ENCODE assay signal across 8 cellular contexts in the genomic region with DNA sequence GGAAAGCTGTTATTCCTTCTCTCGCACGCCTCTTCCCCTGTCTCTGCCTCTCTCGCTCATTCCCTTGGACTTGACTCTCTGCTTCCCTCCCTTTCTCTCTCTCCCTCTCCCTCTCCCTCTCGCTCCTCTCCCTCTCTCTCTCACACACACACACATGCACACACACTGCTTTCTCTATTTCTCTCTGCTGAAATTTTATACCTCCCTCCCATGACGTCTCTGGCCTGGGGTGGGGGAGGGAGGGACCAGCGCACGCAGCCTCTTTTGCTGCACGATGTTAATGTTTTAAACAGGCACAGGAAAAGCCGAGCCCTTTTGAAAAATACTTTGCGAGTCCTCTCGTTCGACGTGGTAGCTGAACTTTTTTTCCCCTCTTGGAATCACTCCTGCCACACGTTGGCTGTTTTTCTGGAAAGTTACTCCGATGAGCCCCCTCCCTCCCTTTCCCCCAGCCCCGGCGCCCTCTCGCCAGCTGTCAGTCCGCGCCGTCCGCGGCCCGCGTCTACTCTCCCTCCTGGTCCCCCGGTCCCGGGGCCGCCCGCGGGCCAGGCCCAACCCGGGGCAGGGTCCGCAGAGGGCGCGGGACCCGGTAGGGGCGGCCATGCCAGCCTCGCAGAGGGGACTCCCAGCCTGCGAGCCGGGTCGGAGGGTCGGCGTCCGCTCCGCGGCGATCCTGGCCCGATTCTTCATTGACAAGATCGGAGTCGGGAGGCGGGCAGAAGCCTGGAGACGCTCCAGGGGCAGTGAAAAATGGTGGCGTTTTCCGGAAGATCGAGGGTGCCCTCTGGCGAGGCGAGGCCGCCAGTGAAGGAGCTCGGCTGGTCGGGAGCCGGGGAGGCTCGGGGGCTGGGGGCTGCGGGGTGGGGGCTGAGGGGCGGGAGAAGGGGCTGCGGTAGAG. TPM values are rescaled to one million over a fixed set of nuclear protein-coding genes. Genes with fewer than 3 reads are reported as not detected.
DNase-seq lines count a peak whose midpoint lies in the region; ATAC-seq and TF ChIP-seq lines count a peak whose summit lies in the region.

TGFB3 (minus strand) TSS at position 170 of the 898 bp plus-strand sequence. CDS start 1,102 bp downstream, outside the sequence.

- under 1% methylated on average over 36 of the region's 64 CpGs for WGBS in esophagus muscularis mucosa

- H3K79me2 ChIP-seq in KMS-11 (ENCODE audit: insufficient read depth, low read depth) (no peaks in the 10 kb centered on the region), PC-9 (ENCODE audit: low read depth) (peaks cover 13% of the 10 kb centered on the region)

- H3K4me3 ChIP-seq in BE2C (ENCODE audit: low read depth, low read length) (peak within 1 kb of the TSS; percentile 79), KMS-11 (IDR thresholded peaks at IDR 0.05; ENCODE audit: insufficient read depth, low read depth, low read length) (no peak within 1 kb of the TSS), PC-9 (peak within 1 kb of the TSS; percentile 85), esophagus muscularis mucosa (peak within 1 kb of the TSS; percentile 75 to 92 (median 80)), muscle layer of duodenum (ENCODE audit: low read depth in 1 of 2, low read length in 2 of 2) (peak within 1 kb of the TSS; percentile 69 to 77)

- no peaks in the 10 kb centered on the region for H3K9me3 ChIP-seq in BE2C
- H3K9me3 ChIP-seq in PC-9 (ENCODE audit: insufficient read depth, low read depth) = no peaks in the 10 kb centered on the region
- H3K9me3 ChIP-seq in esophagus muscularis mucosa = no peaks in the 10 kb centered on the region
- H3K9me3 ChIP-seq in muscle layer of duodenum (ENCODE audit: control insufficient read depth in 1 of 2, low read length in 2 of 2) = no peaks in the 10 kb centered on the region

- H3K27me3 ChIP-seq in BE2C (no peaks in the 10 kb centered on the region), KMS-11 (ENCODE audit: insufficient read depth, low read depth) (no peaks in the 10 kb centered on the region), PC-9 (ENCODE audit: insufficient read depth, low read depth) (no peaks in the 10 kb centered on the region), esophagus muscularis mucosa (no peaks in the 10 kb centered on the region), muscle layer of duodenum (ENCODE audit: low read depth, low read length) (no peaks in the 10 kb centered on the region)

- no peaks in the 10 kb centered on the region for H3K9me3 Mint-ChIP-seq in activated T-cell treated with anti-CD3 and anti-CD28 coated beads, Interleukin-2, amount 50 U/mL, for 72 hours

- peak within 1 kb of the TSS; percentile 92 for H3K9ac ChIP-seq in KMS-11

- CTCF ChIA-PET in PC-9 (lab: Charles Lee) = interaction anchor here (0.6 to 3.2 kb wide), 40 partner anchors 9 to 1703 kb away, joined by 3 to 82 read pairs (median 6); partner anchors contain the start of genes ERG28, FLVCR2 and TTLL5

- H2AFZ ChIP-seq in KMS-11 (ENCODE audit: low read depth) (peak within 1 kb of the TSS; percentile 68), PC-9 (peak within 1 kb of the TSS; percentile 94)

- peak within 1 kb of the TSS; percentile 84 for H3K27ac ChIP-seq in KMS-11
- H3K27ac ChIP-seq in PC-9 = no peak within 1 kb of the TSS
- peak within 1 kb of the TSS; percentile 96 to 99 (median 98) for H3K27ac ChIP-seq in esophagus muscularis mucosa (replicated peaks in 1 of 4)
- peak within 1 kb of the TSS; percentile 85 for H3K27ac ChIP-seq in muscle layer of duodenum (ENCODE audit: low read length)

- intact Hi-C loops in PC-9 (cut with micrococcal nuclease; ENCODE audit: unreplicated experiment) (loop anchor here (1.0 to 5.0 kb wide), 7 partner anchors 76 to 675 kb away; partner anchors contain the start of genes ERG28 and TTLL5), esophagus muscularis mucosa (cut with DNase I) (loop anchor here (2.0 kb wide), 1 partner anchor 271 kb away; no protein-coding TSS in a partner anchor)

- ATAC-seq in GM19455 (IDR thresholded peaks at IDR 0.05; ENCODE audit: unreplicated experiment) = peak; percentile 48
- ATAC-seq in activated T-cell treated with anti-CD3 and anti-CD28 coated beads, Interleukin-2, amount 50 U/mL, for 72 hours (replicated peaks in 1 of 2) = peak; percentile 72 to 73

- TF ChIP-seq POLR2A in esophagus muscularis mucosa (IDR thresholded peaks at IDR 0.05; ENCODE audit: low read depth) = peak; percentile 46

- H3K9me2 ChIP-seq in PC-9 (ENCODE audit: insufficient read depth) = no peaks in the 10 kb centered on the region

- H3F3A ChIP-seq in PC-9 (ENCODE audit: insufficient read depth, low read depth) = peaks cover 9% of the 10 kb centered on the region

- H3K36me3 ChIP-seq in BE2C (no peaks in the 10 kb centered on the region), KMS-11 (ENCODE audit: insufficient read depth) (no peaks in the 10 kb centered on the region), PC-9 (ENCODE audit: low read depth) (no peaks in the 10 kb centered on the region), esophagus muscularis mucosa (no peaks in the 10 kb centered on the region), muscle layer of duodenum (ENCODE audit: control insufficient read depth in 1 of 2, insufficient read depth in 2 of 2, low read length in 2 of 2) (peaks cover 0 to 2% of the 10 kb centered on the region in 2 donors)

- H3K27me3 Mint-ChIP-seq in activated T-cell treated with anti-CD3 and anti-CD28 coated beads, Interleukin-2, amount 50 U/mL, for 72 hours (ENCODE audit: low read depth) = no peaks in the 10 kb centered on the region

- peak within 1 kb of the TSS; percentile 81 to 90 for H3K4me3 Mint-ChIP-seq in activated T-cell treated with anti-CD3 and anti-CD28 coated beads, Interleukin-2, amount 50 U/mL, for 72 hours

- H3K4me1 ChIP-seq in BE2C = no peaks in the 10 kb centered on the region; the same call in 1 of the 2 replicates
- H3K4me1 ChIP-seq in KMS-11 (ENCODE audit: low read depth, poor library complexity, severe bottlenecking) = peaks cover 20% of the 10 kb centered on the region
- H3K4me1 ChIP-seq in PC-9 (replicated peaks; ENCODE audit: insufficient read depth) = peaks cover 37% of the 10 kb centered on the region
- H3K4me1 ChIP-seq in esophagus muscularis mucosa = peaks cover 45 to 74% (median 69%) of the 10 kb centered on the region in 4 donors
- peaks cover 16 to 28% of the 10 kb centered on the region in 2 donors for H3K4me1 ChIP-seq in muscle layer of duodenum (ENCODE audit: control insufficient read depth in 1 of 2, insufficient read depth in 2 of 2, low read length in 2 of 2)

- H3K36me3 Mint-ChIP-seq in activated T-cell treated with anti-CD3 and anti-CD28 coated beads, Interleukin-2, amount 50 U/mL, for 72 hours (ENCODE audit: insufficient read depth in 2 of 2) = no peaks in the 10 kb centered on the region

- peak; percentile 65 for TF ChIP-seq CTCF in BE2C (IDR thresholded peaks at IDR 0.05; ENCODE audit: low read depth, low read length)
- TF ChIP-seq CTCF in KMS-11 (conservative IDR thresholded peaks at IDR 0.05; ENCODE audit: low read depth, low read length) = peak; percentile 40; the same call in 1 of the 2 replicates
- peak; percentile 79 for TF ChIP-seq CTCF in PC-9 (conservative IDR thresholded peaks at IDR 0.05)
- peak; percentile 51 to 85 (median 80) for TF ChIP-seq CTCF in esophagus muscularis mucosa (IDR thresholded peaks at IDR 0.05)

- no peaks in the 10 kb centered on the region for H4K20me1 ChIP-seq in KMS-11 (ENCODE audit: insufficient read depth)
- H4K20me1 ChIP-seq in PC-9 (ENCODE audit: insufficient read depth) = no peaks in the 10 kb centered on the region; the same call in 1 of the 2 replicates

- POLR2A ChIA-PET in PC-9 (lab: Charles Lee; ENCODE audit: unreplicated experiment) = interaction anchor here (0.6 to 0.7 kb wide), 7 partner anchors 273 to 676 kb away, joined by 3 to 22 read pairs (median 8); partner anchors contain the start of gene FLVCR2

- no peak for TF ChIP-seq EP300 in esophagus muscularis mucosa (IDR thresholded peaks at IDR 0.05)

- peaks cover 56% of the 10 kb centered on the region for H3K4me1 Mint-ChIP-seq in activated T-cell treated with anti-CD3 and anti-CD28 coated beads, Interleukin-2, amount 50 U/mL, for 72 hours (ENCODE audit: low read depth)

- no TSS peak for BruUV-seq in PC-9 (replicated peaks; lab: Mats Ljungman, UMichigan)

- H3K4me2 ChIP-seq in KMS-11 = peak within 1 kb of the TSS; percentile 76
- H3K4me2 ChIP-seq in PC-9 = peak within 1 kb of the TSS; percentile 87

- DNase-seq in BE2C (peak; percentile 86), PC-9 (peak; percentile 72 to 96), esophagus muscularis mucosa (ENCODE audit: extremely low spot score) (peak; percentile 98)
- DNase-seq in activated T-cell treated with anti-CD3 and anti-CD28 coated beads, Interleukin-2, amount 50 U/mL, for 72 hours = peak; percentile 82 to 85
- peak; percentile 44 to 60 for DNase-seq in stimulated activated CD8-positive, alpha-beta memory T cell treated with anti-CD3 and anti-CD28 coated beads, Interleukin-4, amount 100 ng/mL, for 4 hours (ENCODE audit: low read depth in 2 of 2, low spot score in 1 of 2)

- peak within 1 kb of the TSS; percentile 14 for H3K27ac Mint-ChIP-seq in activated T-cell treated with anti-CD3 and anti-CD28 coated beads, Interleukin-2, amount 50 U/mL, for 72 hours

RNA-seq across cellular contexts. Expression of gene TGFB3, which starts in this region (rescaled TPM):
- polyA plus RNA-seq in BE2C (2012; ENCODE audit: insufficient read depth, insufficient read length, low read depth) = 1.4 TPM
- total RNA-seq in PC-9 (2021) (2.8 and 7.0 TPM in 2 replicates), esophagus muscularis mucosa (10 to 100 TPM; 12.0 to 47.1 (median 23.2) TPM)
- total RNA-seq in activated T-cell treated with anti-CD3 and anti-CD28 coated beads, Interleukin-2, amount 50 U/mL, for 72 hours = 1 to 10 TPM; 5.5 to 9.3 TPM
